In the genomic region with DNA sequence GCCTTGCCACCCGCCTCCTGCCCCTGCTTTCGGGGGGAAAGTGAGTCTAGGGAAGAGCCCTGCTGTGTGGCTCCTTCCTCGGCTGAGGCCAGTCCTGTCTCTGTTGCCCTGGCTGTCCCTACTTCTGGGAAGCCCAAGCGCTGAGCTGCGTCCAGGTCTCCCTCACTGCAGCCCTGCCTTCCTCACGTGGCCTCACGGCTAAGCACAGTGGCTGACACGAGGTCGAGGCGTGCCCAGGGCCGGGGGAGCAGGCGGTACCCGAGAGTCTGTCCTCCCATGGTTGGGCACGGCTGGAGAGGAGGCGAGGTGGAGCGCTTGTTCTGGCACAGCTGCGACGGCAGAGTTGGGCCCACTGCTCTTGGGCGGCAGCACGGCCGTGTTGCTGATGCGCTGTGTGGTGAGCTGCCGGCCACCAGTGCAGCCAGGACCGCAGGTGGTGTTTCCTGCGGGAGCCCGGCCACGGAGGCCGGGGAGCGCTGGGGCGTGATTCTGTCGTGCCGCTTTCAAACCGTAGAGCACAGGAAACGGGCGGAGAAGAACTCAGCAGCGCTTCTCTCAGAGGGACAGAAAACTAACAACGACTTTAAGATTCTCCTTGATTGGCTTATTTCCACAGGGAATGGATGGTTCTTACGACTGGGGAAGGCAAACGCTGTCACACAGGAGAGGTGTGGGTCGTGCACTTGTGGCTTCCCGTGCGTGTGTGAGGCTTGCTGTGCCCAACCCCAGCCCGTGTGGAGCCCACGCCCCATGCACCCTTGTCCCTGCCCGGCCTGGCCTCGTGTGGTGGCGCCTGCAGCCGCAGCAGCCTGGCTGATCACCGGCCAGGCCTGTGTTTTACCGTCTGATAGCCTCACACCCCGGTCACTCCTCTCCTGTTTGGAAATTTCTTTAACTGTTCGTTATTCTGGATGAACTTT, we compare ENCODE assay signal across 10 cellular contexts. TPM values are rescaled to one million over a fixed set of nuclear protein-coding genes. Genes with fewer than 3 reads are reported as not detected.
DNase-seq lines count a peak whose midpoint lies in the region; ATAC-seq, FAIRE-seq and TF ChIP-seq lines count a peak whose summit lies in the region.
"Had no signal": no experiment of that assay in that cellular context is flagged by ENCODE, and none has a peak within 500 bp of the region (broad histone marks: within the 10 kb centered on the region; RNA-seq: fewer than 3 reads in every experiment).

No MANE protein-coding gene starts in this region.

- TF ChIP-seq CTCF in esophagus muscularis mucosa (IDR thresholded peaks at IDR 0.05) (no peak), smooth muscle cell (IDR thresholded peaks at IDR 0.05; ENCODE audit: borderline replicate concordance, insufficient read depth, poor library complexity, severe bottlenecking) (no peak)

- H3K79me2 ChIP-seq in smooth muscle cell (ENCODE audit: low read depth), result peaks cover 81% of the 10 kb centered on the region

- H2AFZ ChIP-seq in smooth muscle cell (ENCODE audit: low read depth), result no peak overlapping the region

- POLR2A ChIA-PET in activated CD8-positive, alpha-beta T cell treated with anti-CD3 and anti-CD28 coated beads, Interleukin-2, amount 10 ng/mL, durations not matched to agents 7 days and 5 days (lab: Charles Lee), result interaction anchor here (0.8 to 1.9 kb wide), 2 partner anchors 22 to 35 kb away, joined by 3 to 4 read pairs; a partner anchor contains a TSS

- H3K36me3 ChIP-seq in esophagus muscularis mucosa (peaks cover 28 to 50% (median 44%) of the 10 kb centered on the region in 4 donors), smooth muscle cell (ENCODE audit: low read depth) (no peaks in the 10 kb centered on the region)

- H3K27me3 ChIP-seq in esophagus muscularis mucosa, result no peaks in the 10 kb centered on the region
- no peaks in the 10 kb centered on the region for H3K27me3 ChIP-seq in smooth muscle cell (ENCODE audit: low read depth)

- no peaks in the 10 kb centered on the region for H3K9me3 ChIP-seq in esophagus muscularis mucosa
- no peaks in the 10 kb centered on the region for H3K9me3 ChIP-seq in smooth muscle cell (replicated peaks; ENCODE audit: low read depth)
- H3K9me3 ChIP-seq: thoracic aorta had no signal

- 86% methylated on average over 47 of the region's 52 CpGs for WGBS in esophagus muscularis mucosa
- WGBS in smooth muscle cell (ENCODE audit: low lambda C conversion rate), result 96% methylated on average over 52 of the region's 52 CpGs

- no peaks in the 10 kb centered on the region for H3K9me3 Mint-ChIP-seq in activated CD8-positive, alpha-beta memory T cell treated with anti-CD3 and anti-CD28 coated beads, Interleukin-2, amount 10 ng/mL, durations not matched to agents 7 days and 5 days (ENCODE audit: low read depth)
- H3K9me3 Mint-ChIP-seq in activated CD8-positive, alpha-beta T cell treated with anti-CD3 and anti-CD28 coated beads, Interleukin-2, amount 10 ng/mL, durations not matched to agents 7 days and 5 days (ENCODE audit: insufficient read depth), result no peaks in the 10 kb centered on the region

- peak; percentile 28 for ATAC-seq in activated CD8-positive, alpha-beta memory T cell treated with anti-CD3 and anti-CD28 coated beads, Interleukin-2, amount 10 ng/mL, durations not matched to agents 7 days and 5 days
- ATAC-seq in activated CD8-positive, alpha-beta T cell treated with anti-CD3 and anti-CD28 coated beads, Interleukin-2, amount 10 ng/mL, durations not matched to agents 7 days and 5 days, result no peak

- TF ChIP-seq POLR2A in esophagus muscularis mucosa (IDR thresholded peaks at IDR 0.05; ENCODE audit: low read depth), result no peak

- peaks cover 17% of the 10 kb centered on the region for H3F3A ChIP-seq in smooth muscle cell (ENCODE audit: low read depth)

- no peaks in the 10 kb centered on the region for H3K27me3 Mint-ChIP-seq in activated CD8-positive, alpha-beta memory T cell treated with anti-CD3 and anti-CD28 coated beads, Interleukin-2, amount 10 ng/mL, durations not matched to agents 7 days and 5 days
- no peaks in the 10 kb centered on the region for H3K27me3 Mint-ChIP-seq in activated CD8-positive, alpha-beta T cell treated with anti-CD3 and anti-CD28 coated beads, Interleukin-2, amount 10 ng/mL, durations not matched to agents 7 days and 5 days (ENCODE audit: low read depth)

- peak overlapping the region; percentile 60 for H3K27ac Mint-ChIP-seq in activated CD8-positive, alpha-beta memory T cell treated with anti-CD3 and anti-CD28 coated beads, Interleukin-2, amount 10 ng/mL, durations not matched to agents 7 days and 5 days
- H3K27ac Mint-ChIP-seq in activated CD8-positive, alpha-beta T cell treated with anti-CD3 and anti-CD28 coated beads, Interleukin-2, amount 10 ng/mL, durations not matched to agents 7 days and 5 days, result no peak overlapping the region

- H4K20me1 ChIP-seq in smooth muscle cell (ENCODE audit: low read depth), result peaks cover 89% of the 10 kb centered on the region

- no peak for DNase-seq in activated CD8-positive, alpha-beta memory T cell treated with anti-CD3 and anti-CD28 coated beads, Interleukin-2, amount 10 ng/mL, durations not matched to agents 7 days and 5 days
- DNase-seq in activated CD8-positive, alpha-beta memory T cell treated with anti-CD3 and anti-CD28 coated beads for 24 hours, result no peak
- DNase-seq in activated CD8-positive, alpha-beta T cell treated with anti-CD3 and anti-CD28 coated beads, Interleukin-2, amount 10 ng/mL, durations not matched to agents 7 days and 5 days, result peak; percentile 32
- no peak for DNase-seq in esophagus muscularis mucosa (ENCODE audit: extremely low spot score)
- DNase-seq in smooth muscle cell (lab: John Stamatoyannopoulos, UW; ENCODE audit: unreplicated experiment), result no peak
- no peak for DNase-seq in SIG-M5 (lab: John Stamatoyannopoulos, UW)
- DNase-seq in urothelium cell line (ENCODE audit: low spot score), result no peak
- no peak for DNase-seq in T1000 (lab: John Stamatoyannopoulos, UW)
- DNase-seq: NCI-H510A treated with DMSO at 0.1 percent for 48 hours had no signal

- H3K4me2 ChIP-seq in smooth muscle cell, result no peak overlapping the region

- H3K4me3 Mint-ChIP-seq in activated CD8-positive, alpha-beta memory T cell treated with anti-CD3 and anti-CD28 coated beads, Interleukin-2, amount 10 ng/mL, durations not matched to agents 7 days and 5 days, result peak overlapping the region; percentile 47
- H3K4me3 Mint-ChIP-seq in activated CD8-positive, alpha-beta T cell treated with anti-CD3 and anti-CD28 coated beads, Interleukin-2, amount 10 ng/mL, durations not matched to agents 7 days and 5 days, result no peak overlapping the region

- no peak for FAIRE-seq in urothelium cell line (lab: Jason Lieb, UNC)

- H3K4me3 ChIP-seq in esophagus muscularis mucosa (peak overlapping the region in 1 of 4 donors; percentile 56), smooth muscle cell (no peak overlapping the region)

- intact Hi-C loops in esophagus muscularis mucosa (cut with DNase I), result no loop called here

- H3K27ac ChIP-seq in esophagus muscularis mucosa (replicated peaks in 1 of 4), result peak overlapping the region; percentile 65 to 84 (median 76)
- H3K27ac ChIP-seq in smooth muscle cell (ENCODE audit: low read depth), result peak overlapping the region; percentile 86

- no peak for TF ChIP-seq EP300 in esophagus muscularis mucosa (IDR thresholded peaks at IDR 0.05)

- H3K4me1 ChIP-seq in esophagus muscularis mucosa (peaks cover 32 to 47% (median 41%) of the 10 kb centered on the region in 4 donors), smooth muscle cell (ENCODE audit: low read depth) (peaks cover 13% of the 10 kb centered on the region)

- no peak overlapping the region for H3K9ac ChIP-seq in smooth muscle cell (ENCODE audit: low read depth)

- H3K36me3 Mint-ChIP-seq in activated CD8-positive, alpha-beta memory T cell treated with anti-CD3 and anti-CD28 coated beads, Interleukin-2, amount 10 ng/mL, durations not matched to agents 7 days and 5 days, result peaks cover 39% of the 10 kb centered on the region
- peaks cover 49% of the 10 kb centered on the region for H3K36me3 Mint-ChIP-seq in activated CD8-positive, alpha-beta T cell treated with anti-CD3 and anti-CD28 coated beads, Interleukin-2, amount 10 ng/mL, durations not matched to agents 7 days and 5 days (ENCODE audit: low read depth)

- CTCF ChIA-PET in activated CD8-positive, alpha-beta memory T cell treated with anti-CD3 and anti-CD28 coated beads, Interleukin-2, amount 10 ng/mL, durations not matched to agents 7 days and 5 days (lab: Charles Lee), result interaction anchor here (2.7 kb wide), 1 partner anchor 21 kb away, joined by 11 read pairs; a partner anchor contains a TSS
- CTCF ChIA-PET in activated CD8-positive, alpha-beta T cell treated with anti-CD3 and anti-CD28 coated beads, Interleukin-2, amount 10 ng/mL, durations not matched to agents 7 days and 5 days (lab: Charles Lee), result interaction anchor here (1.0 kb wide), 1 partner anchor 26 kb away, joined by 3 read pairs; no protein-coding TSS in a partner anchor

- peaks cover 61% of the 10 kb centered on the region for H3K4me1 Mint-ChIP-seq in activated CD8-positive, alpha-beta memory T cell treated with anti-CD3 and anti-CD28 coated beads, Interleukin-2, amount 10 ng/mL, durations not matched to agents 7 days and 5 days
- H3K4me1 Mint-ChIP-seq in activated CD8-positive, alpha-beta T cell treated with anti-CD3 and anti-CD28 coated beads, Interleukin-2, amount 10 ng/mL, durations not matched to agents 7 days and 5 days (ENCODE audit: low read depth), result peaks cover 58% of the 10 kb centered on the region

RNA-seq across cellular contexts. Expression of a gene that starts 21.4 kb away (rescaled TPM):
- total RNA-seq in activated CD8-positive, alpha-beta memory T cell treated with anti-CD3 and anti-CD28 coated beads, Interleukin-2, amount 10 ng/mL, durations not matched to agents 7 days and 5 days, result 10 to 100 TPM; 63.9 to 70.0 TPM
- 10 to 100 TPM; 60.3 to 65.1 TPM for total RNA-seq in activated CD8-positive, alpha-beta T cell treated with anti-CD3 and anti-CD28 coated beads, Interleukin-2, amount 10 ng/mL, durations not matched to agents 7 days and 5 days
- total RNA-seq in esophagus muscularis mucosa (10 to 100 TPM; 54.5 to 63.1 (median 59.8) TPM), smooth muscle cell (40.8 and 48.2 TPM in 2 replicates)
- polyA plus RNA-seq in smooth muscle cell, result 48.0 and 60.9 TPM in 2 replicates

RNA-seq across cellular contexts. Expression of a gene that starts 36.0 kb away (rescaled TPM):
- 10 to 100 TPM; 18.2 to 25.2 TPM for total RNA-seq in activated CD8-positive, alpha-beta memory T cell treated with anti-CD3 and anti-CD28 coated beads, Interleukin-2, amount 10 ng/mL, durations not matched to agents 7 days and 5 days
- total RNA-seq in activated CD8-positive, alpha-beta T cell treated with anti-CD3 and anti-CD28 coated beads, Interleukin-2, amount 10 ng/mL, durations not matched to agents 7 days and 5 days, result 10 to 100 TPM; 16.7 to 17.0 TPM
- total RNA-seq in esophagus muscularis mucosa (10 to 100 TPM in 3 of 4 donors, 1 to 10 TPM in 1; 8.9 to 16.5 (median 13.1) TPM), smooth muscle cell (6.6 and 9.0 TPM in 2 replicates)
- 13.0 and 14.9 TPM in 2 replicates for polyA plus RNA-seq in smooth muscle cell
